Comparison of ENCODE assay signal across 8 cellular contexts in the genomic region with DNA sequence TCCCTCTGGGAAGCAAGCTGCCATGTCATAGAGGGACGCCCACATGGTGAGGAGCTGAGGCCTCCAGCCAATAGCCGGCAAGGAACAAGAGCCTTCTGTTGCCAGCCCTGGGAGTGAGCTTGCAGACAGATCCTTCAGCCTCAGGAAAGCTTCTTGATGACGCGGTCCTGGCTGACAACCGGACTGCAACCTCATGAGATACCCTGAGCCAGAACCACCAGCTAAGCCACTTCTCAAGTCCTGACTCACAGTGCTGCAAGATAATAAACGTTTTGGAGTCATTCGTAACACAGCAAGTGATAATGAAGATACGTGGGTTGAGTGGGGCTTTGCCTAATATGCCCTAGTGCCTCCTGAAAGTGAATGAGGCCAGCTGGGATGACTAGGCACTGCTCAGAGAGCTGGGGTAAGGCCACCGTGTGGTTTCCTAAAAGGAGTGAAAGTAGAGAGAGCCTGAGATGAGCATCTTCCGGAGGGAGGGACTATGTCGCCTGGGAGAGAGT. TPM values are rescaled to one million over a fixed set of nuclear protein-coding genes. Genes with fewer than 3 reads are reported as not detected.
DNase-seq lines count a peak whose midpoint lies in the region; ATAC-seq, FAIRE-seq and TF ChIP-seq lines count a peak whose summit lies in the region.

No MANE protein-coding gene starts in this region.

- BruUV-seq in K562 (replicated peaks; lab: Mats Ljungman, UMichigan): no TSS peak

- H3K4me3 ChIP-seq in GM23248 (peak overlapping the region; percentile 56), K562 (peak overlapping the region; percentile 26; the same call in 1 of the 2 replicates)

- H3K9me1 ChIP-seq in K562 (ENCODE audit: control insufficient read depth, insufficient read depth, low read length): no peaks in the 10 kb centered on the region

- peak; percentile 82 for FAIRE-seq in GM12892 (lab: Jason Lieb, UNC)
- FAIRE-seq in K562 (lab: Jason Lieb, UNC): peak; percentile 99

- DNase-seq in GM12892 (ENCODE audit: insufficient read length) (peak; percentile 65), GM23248 (peak; percentile 100), NCI-H146 treated with DMSO at 0.1 percent for 48 hours (lab: John Stamatoyannopoulos, UW; ENCODE audit: unreplicated experiment) (peak; percentile 61), K562 (ENCODE audit: extremely low read depth in 1 of 4, low spot score in 3 of 4) (peak; percentile 68 to 85 (median 76)), inferior parietal cortex (ENCODE audit: extremely low spot score) (peak; percentile 63), NCI-H748 (lab: John Stamatoyannopoulos, UW; ENCODE audit: unreplicated experiment) (no peak), NCI-H2107 treated with DMSO at 0.1 percent for 48 hours (lab: John Stamatoyannopoulos, UW; ENCODE audit: unreplicated experiment) (no peak)
- DNase-seq in stimulated activated CD4-positive, alpha-beta T cell treated with anti-CD3 and anti-CD28 coated beads, Interleukin-4, amount 100 ng/mL, for 24 hours: peak; percentile 37

- H3K4me1 ChIP-seq in GM23248 (ENCODE audit: insufficient read depth): peaks cover 24% of the 10 kb centered on the region
- H3K4me1 ChIP-seq in K562 (replicated peaks in 1 of 2; ENCODE audit: control insufficient read depth in 2 of 2, insufficient read depth in 2 of 2, low read length in 2 of 2): peaks cover 4 to 6% of the 10 kb centered on the region in 2 experiments; a peak in 4 of 5 replicates

- H3K9me2 ChIP-seq in GM23248 (ENCODE audit: insufficient read depth): no peaks in the 10 kb centered on the region

- 0 to 1% methylated on average over 11 of the region's 11 CpGs for WGBS in GM23248 (ENCODE audit: low coverage in 1 of 2, low lambda C conversion rate in 2 of 2, missing lambda C conversion rate in 2 of 2), 2 experiments
- 5% methylated on average over 11 of the region's 11 CpGs for WGBS in K562 (ENCODE audit: insufficient coverage, low coverage, missing lambda C conversion rate)

- H3F3A ChIP-seq in GM23248 (ENCODE audit: insufficient read depth): peaks cover 16% of the 10 kb centered on the region; the same call in 1 of the 2 replicates

- H3K4me2 ChIP-seq in GM23248 (ENCODE audit: unreplicated experiment) (peak overlapping the region; percentile 64), K562 (ENCODE audit: insufficient read depth, low read length) (peak overlapping the region; percentile 80)

- in situ Hi-C loops in GM23248 (cut with MboI) (no loop called here), K562 (cut with MboI) (no loop called here)

- intact Hi-C loops in K562 (cut with micrococcal nuclease): no loop called here

- no peak for TF ChIP-seq CTCF in K562 (IDR thresholded peaks at IDR 0.05 in 2 of 3, conservative IDR thresholded peaks at IDR 0.05 in 1 of 3; ENCODE audit: insufficient read depth in 2 of 3, low read depth in 1 of 3, low read length in 3 of 3)

- TF ChIP-seq EP300 in K562 (IDR thresholded peaks at IDR 0.05; ENCODE audit: low read length): 0 out of 2 replicates have a peak, but pooled peaks have one; percentile 5

- H3K27ac ChIP-seq in GM23248 (peak overlapping the region; percentile 91), K562 (ENCODE audit: extremely low read depth, low read depth, low read length) (peak overlapping the region; percentile 69)

- H4K20me1 ChIP-seq in GM23248 (ENCODE audit: insufficient read depth) (no peaks in the 10 kb centered on the region), K562 (replicated peaks; ENCODE audit: control insufficient read depth, insufficient read depth, low read length) (no peaks in the 10 kb centered on the region)

- H3K79me2 ChIP-seq in GM23248 (ENCODE audit: insufficient read depth): no peaks in the 10 kb centered on the region
- H3K79me2 ChIP-seq in K562 (ENCODE audit: control insufficient read depth, insufficient read depth, low read length): no peaks in the 10 kb centered on the region

- CTCF ChIA-PET in K562 (lab: Yijun Ruan, JAX; ENCODE audit: low intra/inter-chr PET ratio): no interaction called here

- TF ChIP-seq RAD21 in K562 (CRISPR knock-in tag; conservative IDR thresholded peaks at IDR 0.05 in 1 of 2, IDR thresholded peaks at IDR 0.05 in 1 of 2): no peak

- no peaks in the 10 kb centered on the region for H3K36me3 ChIP-seq in GM23248 (ENCODE audit: low read depth)
- no peaks in the 10 kb centered on the region for H3K36me3 ChIP-seq in K562 (ENCODE audit: control insufficient read depth, insufficient read depth, low read length)

- H2AFZ ChIP-seq in GM23248: peak overlapping the region; percentile 49
- H2AFZ ChIP-seq in K562 (ENCODE audit: low read depth, low read length): peak overlapping the region; percentile 98

- H3K9me3 ChIP-seq in GM23248 (ENCODE audit: low read depth) (no peaks in the 10 kb centered on the region), K562 (replicated peaks; ENCODE audit: control insufficient read depth, insufficient read depth, low read depth, low read length) (no peaks in the 10 kb centered on the region)

- ATAC-seq in K562: peak; percentile 99

- H3K27me3 ChIP-seq in GM23248 (replicated peaks; ENCODE audit: insufficient read depth) (no peaks in the 10 kb centered on the region), K562 (ENCODE audit: control insufficient read depth in 2 of 2, insufficient read depth in 2 of 2, low read length in 2 of 2) (0 out of 5 replicates have a peak, but pooled peaks cover 0 to 1% of the 10 kb centered on the region in 2 experiments)

- H3K9ac ChIP-seq in GM23248 (peak overlapping the region; percentile 71), K562 (ENCODE audit: insufficient read depth in 1 of 2, low read depth in 2 of 2, low read length in 2 of 2) (peak overlapping the region in 1 of 2 experiments; percentile 41; a peak in 2 of 4 replicates)

- POLR2A ChIA-PET in K562 (lab: Yijun Ruan, JAX): interaction anchor here (0.6 to 1.0 kb wide), 5 partner anchors 15 to 80 kb away, joined by 3 read pairs; no protein-coding TSS in a partner anchor

- TF ChIP-seq POLR2A in GM12892 (IDR thresholded peaks at IDR 0.05; ENCODE audit: low read depth, low read length) (no peak), K562 (conservative IDR thresholded peaks at IDR 0.05) (0 out of 2 replicates have a peak, but pooled peaks have one; percentile 4)

TF ChIP-seq in K562, 482 proteins besides CTCF, POLR2A, EP300 and RAD21 (continues in another document):
- TF ChIP-seq DPF2 (IDR thresholded peaks at IDR 0.05) (peak; percentile 76), C11orf30 (IDR thresholded peaks at IDR 0.05; ENCODE audit: low read depth) (peak; percentile 76), JUN (IDR thresholded peaks at IDR 0.05; ENCODE audit: borderline replicate concordance, low read depth, low read length) (peak; percentile 10; the same call in 1 of the 2 replicates), JUN (CRISPR knock-in tag; IDR thresholded peaks at IDR 0.05; ENCODE audit: borderline replicate concordance) (no peak), FOSL1 (tag; conservative IDR thresholded peaks at IDR 0.05) (peak; percentile 77), ZNF766 (CRISPR knock-in tag; conservative IDR thresholded peaks at IDR 0.05) (0 out of 2 replicates have a peak, but pooled peaks have one; percentile 23), TAL1 (IDR thresholded peaks at IDR 0.05) (peak; percentile 8; the same call in 1 of the 2 replicates), TEAD4 (IDR thresholded peaks at IDR 0.05; ENCODE audit: low read length) (no peak; the same call in 1 of the 2 replicates), TEAD4 (CRISPR knock-in tag; IDR thresholded peaks at IDR 0.05; ENCODE audit: borderline replicate concordance) (no peak), ZNF134 (CRISPR knock-in tag; conservative IDR thresholded peaks at IDR 0.05) (no peak), ETV6 (IDR thresholded peaks at IDR 0.05; ENCODE audit: borderline replicate concordance in 1 of 2, low read depth in 2 of 2, low read length in 1 of 2) (0 out of 4 replicates have a peak, but pooled peaks of 1 of the 2 experiments have one; percentile 23), ETV6 (CRISPR knock-in tag; IDR thresholded peaks at IDR 0.05; ENCODE audit: borderline replicate concordance) (no peak)
- TF ChIP-seq, protein P1, sequence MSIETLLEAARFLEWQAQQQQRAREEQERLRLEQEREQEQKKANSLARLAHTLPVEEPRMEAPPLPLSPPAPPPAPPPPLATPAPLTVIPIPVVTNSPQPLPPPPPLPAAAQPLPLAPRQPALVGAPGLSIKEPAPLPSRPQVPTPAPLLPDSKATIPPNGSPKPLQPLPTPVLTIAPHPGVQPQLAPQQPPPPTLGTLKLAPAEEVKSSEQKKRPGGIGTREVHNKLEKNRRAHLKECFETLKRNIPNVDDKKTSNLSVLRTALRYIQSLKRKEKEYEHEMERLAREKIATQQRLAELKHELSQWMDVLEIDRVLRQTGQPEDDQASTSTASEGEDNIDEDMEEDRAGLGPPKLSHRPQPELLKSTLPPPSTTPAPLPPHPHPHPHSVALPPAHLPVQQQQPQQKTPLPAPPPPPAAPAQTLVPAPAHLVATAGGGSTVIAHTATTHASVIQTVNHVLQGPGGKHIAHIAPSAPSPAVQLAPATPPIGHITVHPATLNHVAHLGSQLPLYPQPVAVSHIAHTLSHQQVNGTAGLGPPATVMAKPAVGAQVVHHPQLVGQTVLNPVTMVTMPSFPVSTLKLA (conservative IDR thresholded peaks at IDR 0.05): peak; percentile 34 to 42; a peak in 1 of 4 replicates

RNA-seq across cellular contexts. Expression of a gene that starts 53.8 kb away (rescaled TPM):
- polyA plus RNA-seq in GM12892 (2012; ENCODE audit: missing spikeins): 3.4 TPM
- 13.8 and 14.0 TPM in 2 replicates for total RNA-seq in GM23248 (2014; rRNA removed; shearing (Covaris generic))
- polyA plus RNA-seq in GM23248 (2016; fragmentation: Nextera tagmentation; extraction: Ambion mirVana) (12.0 and 12.1 TPM in 2 replicates), K562 (2011; rRNA removed) (1.4 and 2.1 TPM in 2 replicates), K562 (2014; fragmentation: Illumina TruSeq; extraction: Trizol) (0.36 TPM in 1 of 2 replicates, not detected in the other), K562 (2014; fragmentation: Nextera tagmentation; extraction: Ambion mirVana) (under 1 TPM; 0.56 to 0.67 TPM), K562 (2014; rRNA removed) (0.09 and 0.64 TPM in 2 replicates)
- 1.5 and 7.7 TPM in 2 replicates for total RNA-seq in K562 (2011; cell fraction: chromatin; rRNA removed; ENCODE audit: low replicate concordance)
- total RNA-seq in K562 (2011; cell fraction: nucleolus; rRNA removed): 2.0 and 2.7 TPM in 2 replicates
- total RNA-seq in K562 (2011; cell fraction: nucleoplasm; rRNA removed): 2.6 and 4.7 TPM in 2 replicates
- total RNA-seq in K562 (2014; rRNA removed) (0.14 TPM in 1 of 2 replicates, not detected in the other), K562 (2014; rRNA removed; fragmentation: Illumina TruSeq; extraction: Trizol) (0.15 TPM in 1 of 2 replicates, not detected in the other), K562 (2015; rRNA removed; fragmentation: Illumina TruSeq; extraction: Trizol) (0.83 TPM in 1 of 2 replicates, not detected in the other), K562 (2021) (0.58 and 1.0 TPM in 2 replicates)
- polyA plus RNA-seq in K562 (2011; cell fraction: cytosol; rRNA removed): 0.25 and 0.54 TPM in 2 replicates
- 7.7 and 14.3 TPM in 2 replicates for polyA plus RNA-seq in K562 (2011; cell fraction: nucleus; rRNA removed)
- 1.0 and 2.6 TPM in 2 replicates for polyA plus RNA-seq in K562 (2012)
- 0.49 and 0.87 TPM in 2 replicates for polyA minus RNA-seq in K562 (2011; rRNA and poly(A)+ RNA removed)
- polyA minus RNA-seq in K562 (2011; cell fraction: cytosol; rRNA and poly(A)+ RNA removed): not detected in 2 replicates
- 0.94 and 1.1 TPM in 2 replicates for polyA minus RNA-seq in K562 (2011; cell fraction: nucleus; rRNA and poly(A)+ RNA removed)

Comparison
In these comparisons a context has a peak if more than half of its experiments do, and no peak if none do; other contexts are left out.
1. DNase-seq: peak in GM12892 (single experiment), GM23248 (single experiment), NCI-H146 treated with DMSO at 0.1 percent for 48 hours (single experiment), K562 (4 of 4), inferior parietal cortex (single experiment) and stimulated activated CD4-positive, alpha-beta T cell treated with anti-CD3 and anti-CD28 coated beads, Interleukin-4, amount 100 ng/mL, for 24 hours (single experiment); none in NCI-H748 (single experiment) and NCI-H2107 treated with DMSO at 0.1 percent for 48 hours (single experiment).